8 cellular contexts compared by ENCODE assay signal in genomic region chr9:19028835-19029451, GRCh38. TPM values are rescaled to one million over a fixed set of nuclear protein-coding genes. Genes with fewer than 3 reads are reported as not detected.
DNase-seq lines count a peak whose midpoint lies in the region; ATAC-seq and TF ChIP-seq lines count a peak whose summit lies in the region.

No MANE protein-coding gene starts in this region.

- intact Hi-C loops in lower lobe of right lung (cut with DNase I): loop anchor here (10.0 kb wide), 1 partner anchor 774 kb away; no protein-coding TSS in a partner anchor
- intact Hi-C loops in vagina (cut with DNase I): no loop called here

- H3K27ac ChIP-seq in lower lobe of right lung: no peak overlapping the region
- no peak overlapping the region for H3K27ac ChIP-seq in vagina

- in situ Hi-C loops in HAP-1 (cut with MboI; ENCODE audit: low sequenced_read_pairs) (loop anchor here (5.0 to 25.0 kb wide), 4 partner anchors 592 to 1492 kb away; no protein-coding TSS in a partner anchor), SK-MEL-5 (cut with HindIII; ENCODE audit: low pct_unique_long_range_greater_than_20kb, low sequenced_read_pairs) (no loop called here)

- H3K27me3 ChIP-seq in HAP-1 (ENCODE audit: low read depth): no peaks in the 10 kb centered on the region; the same call in 1 of the 2 replicates
- H3K27me3 ChIP-seq in lower lobe of right lung (ENCODE audit: low read depth): no peaks in the 10 kb centered on the region
- no peaks in the 10 kb centered on the region for H3K27me3 ChIP-seq in vagina

- TF ChIP-seq POLR2A in vagina (IDR thresholded peaks at IDR 0.05): no peak

- TF ChIP-seq CTCF in lower lobe of right lung (IDR thresholded peaks at IDR 0.05) (peak; percentile 79), vagina (IDR thresholded peaks at IDR 0.05) (peak; percentile 42 to 87 (median 72))

- no peaks in the 10 kb centered on the region for H3K4me1 ChIP-seq in HAP-1
- H3K4me1 ChIP-seq in lower lobe of right lung: no peaks in the 10 kb centered on the region
- H3K4me1 ChIP-seq in vagina: no peaks in the 10 kb centered on the region

- H3K36me3 ChIP-seq in HAP-1 (replicated peaks) (no peaks in the 10 kb centered on the region), lower lobe of right lung (no peaks in the 10 kb centered on the region), vagina (no peaks in the 10 kb centered on the region)

- no peaks in the 10 kb centered on the region for H3K9me3 ChIP-seq in HAP-1
- no peaks in the 10 kb centered on the region for H3K9me3 ChIP-seq in lower lobe of right lung
- H3K9me3 ChIP-seq in vagina: no peaks in the 10 kb centered on the region

- DNase-seq in activated T-cell treated with anti-CD3 and anti-CD28 coated beads for 48 hours (ENCODE audit: low read depth) (peak; percentile 7), activated T-cell treated with anti-CD3 and anti-CD28 coated beads for 4 hours (no peak), HAP-1 (ENCODE audit: low spot score in 2 of 2) (peak; percentile 68 to 74), MV-4-11 (lab: John Stamatoyannopoulos, UW) (peak; percentile 29), SK-MEL-5 (ENCODE audit: low read depth, low spot score) (peak; percentile 72), dermis microvascular lymphatic vessel endothelial cell (ENCODE audit: low read depth in 2 of 2) (peak; percentile 56 to 72), lower lobe of right lung (no peak), vagina (ENCODE audit: extremely low spot score in 2 of 2) (no peak)

- peak; percentile 60 to 81 for ATAC-seq in lower lobe of right lung

- no peak overlapping the region for H3K4me3 ChIP-seq in HAP-1
- no peak overlapping the region for H3K4me3 ChIP-seq in lower lobe of right lung
- no peak overlapping the region for H3K4me3 ChIP-seq in vagina

RNA-seq across cellular contexts. Expression of gene SAXO1, which starts 4.1 kb away (rescaled TPM):
- total RNA-seq in SK-MEL-5 (2014; rRNA removed; shearing (Covaris generic)): not detected in 2 replicates
- not detected in 2 replicates for polyA plus RNA-seq in SK-MEL-5 (2015; cell fraction: cytosol; rRNA removed)
- not detected in 2 replicates for polyA plus RNA-seq in SK-MEL-5 (2015; cell fraction: nucleus; rRNA removed)
- not detected in 2 replicates for total RNA-seq in dermis microvascular lymphatic vessel endothelial cell
- total RNA-seq in lower lobe of right lung: 0.15 TPM
- total RNA-seq in vagina: not detected

RNA-seq across cellular contexts. Expression of gene RRAGA, which starts 20.3 kb away (rescaled TPM):
- total RNA-seq in SK-MEL-5 (2014; rRNA removed; shearing (Covaris generic)): 25.8 and 27.1 TPM in 2 replicates
- polyA plus RNA-seq in SK-MEL-5 (2015; cell fraction: cytosol; rRNA removed): 74.2 and 82.9 TPM in 2 replicates
- polyA plus RNA-seq in SK-MEL-5 (2015; cell fraction: nucleus; rRNA removed): 23.3 and 24.7 TPM in 2 replicates
- total RNA-seq in dermis microvascular lymphatic vessel endothelial cell: 28.1 and 53.9 TPM in 2 replicates
- total RNA-seq in lower lobe of right lung: 74.2 TPM
- total RNA-seq in vagina: 68.0 TPM

Comparison
In these comparisons a context has a peak if more than half of its experiments do, and no peak if none do; other contexts are left out.
1. DNase-seq: peak in activated T-cell treated with anti-CD3 and anti-CD28 coated beads for 48 hours (single experiment), HAP-1 (2 of 2), MV-4-11 (single experiment), SK-MEL-5 (single experiment) and dermis microvascular lymphatic vessel endothelial cell (2 of 2); none in activated T-cell treated with anti-CD3 and anti-CD28 coated beads for 4 hours (single experiment), lower lobe of right lung (single experiment) and vagina (0 of 2).